Comparison of ENCODE assay signal across 8 cellular contexts in the genomic region with DNA sequence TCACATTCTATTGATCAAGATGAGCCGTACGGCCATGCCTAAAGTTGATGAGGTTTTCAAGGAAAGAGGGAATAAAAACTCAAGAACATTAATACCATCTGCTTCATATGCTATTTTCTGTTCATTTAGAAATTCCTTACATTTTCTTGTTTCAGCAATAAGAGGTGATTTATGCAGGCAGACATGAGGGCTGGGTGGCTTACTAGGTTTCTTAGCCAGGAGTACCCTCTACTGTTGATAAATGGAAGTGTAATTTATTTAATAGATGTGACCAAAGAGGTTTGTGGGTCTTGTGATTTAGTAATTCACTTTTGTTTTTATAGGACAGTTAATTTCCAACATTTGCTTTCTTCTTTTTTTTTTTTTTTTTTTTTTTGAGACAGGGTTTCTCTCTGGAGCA. TPM values are rescaled to one million over a fixed set of nuclear protein-coding genes. Genes with fewer than 3 reads are reported as not detected.
DNase-seq lines count a peak whose midpoint lies in the region; ATAC-seq and TF ChIP-seq lines count a peak whose summit lies in the region.

No MANE protein-coding gene starts in this region.

- no peaks in the 10 kb centered on the region for H3K4me1 ChIP-seq in hepatocyte (ENCODE audit: insufficient read depth)
- no peaks in the 10 kb centered on the region for H3K4me1 ChIP-seq in transverse colon

- intact Hi-C loops in transverse colon (cut with DNase I; ENCODE audit: low total_unique reads): no loop called here

- H3K36me3 ChIP-seq in GM06990 (ENCODE audit: control insufficient read depth, insufficient read depth, low read length) (no peaks in the 10 kb centered on the region), hepatocyte (replicated peaks; ENCODE audit: insufficient read depth, low read depth) (no peaks in the 10 kb centered on the region), transverse colon (no peaks in the 10 kb centered on the region)

- H3K9me2 ChIP-seq in hepatocyte (replicated peaks; ENCODE audit: insufficient read depth): no peaks in the 10 kb centered on the region

- 96% methylated on average over 2 of the region's 2 CpGs for WGBS in hepatocyte (ENCODE audit: low lambda C conversion rate, missing lambda C conversion rate)
- WGBS in transverse colon (ENCODE audit: low coverage in 1 of 2), 2 donors: 80 to 95% methylated on average over 2 of the region's 2 CpGs

- no peak overlapping the region for H3K4me2 ChIP-seq in hepatocyte

- DNase-seq in AG09319 (ENCODE audit: extremely low read depth, low read depth) (peak; percentile 12), GM06990 (ENCODE audit: extremely low read depth, insufficient read length) (no peak), NCI-H1417 (lab: John Stamatoyannopoulos, UW) (peak; percentile 1 to 75 (median 66)), hepatocyte (ENCODE audit: low spot score) (peak; percentile 23), transverse colon (no peak), cortex of kidney (lab: John Stamatoyannopoulos, UW) (no peak)

- ATAC-seq in HG02884 (IDR thresholded peaks at IDR 0.05; ENCODE audit: unreplicated experiment): no peak

- H3K9me3 ChIP-seq in hepatocyte (ENCODE audit: low read depth): no peaks in the 10 kb centered on the region
- H3K9me3 ChIP-seq in transverse colon: no peaks in the 10 kb centered on the region

- no peaks in the 10 kb centered on the region for H3K79me2 ChIP-seq in hepatocyte

- no peak overlapping the region for H2AFZ ChIP-seq in hepatocyte

- no peak for TF ChIP-seq POLR2A in transverse colon (IDR thresholded peaks at IDR 0.05)

- H3K27me3 ChIP-seq in GM06990 (replicated peaks; ENCODE audit: control insufficient read depth, insufficient read depth, low read length) (no peaks in the 10 kb centered on the region), hepatocyte (no peaks in the 10 kb centered on the region), transverse colon (no peaks in the 10 kb centered on the region)

- peak; percentile 39 for TF ChIP-seq CTCF in AG09319 (IDR thresholded peaks at IDR 0.05; ENCODE audit: low read depth, low read length)
- peak; percentile 39 for TF ChIP-seq CTCF in GM06990 (IDR thresholded peaks at IDR 0.05; ENCODE audit: insufficient read depth, low read length, poor library complexity, severe bottlenecking)
- peak; percentile 77 for TF ChIP-seq CTCF in VCaP (conservative IDR thresholded peaks at IDR 0.05)
- peak; percentile 44 for TF ChIP-seq CTCF in hepatocyte (IDR thresholded peaks at IDR 0.05; ENCODE audit: poor library complexity)
- peak; percentile 20 to 54 (median 43) for TF ChIP-seq CTCF in transverse colon (IDR thresholded peaks at IDR 0.05)

- no peaks in the 10 kb centered on the region for H4K20me1 ChIP-seq in hepatocyte (ENCODE audit: insufficient read depth, poor library complexity, severe bottlenecking)

- H3K27ac ChIP-seq in VCaP (no peak overlapping the region), hepatocyte (no peak overlapping the region), transverse colon (no peak overlapping the region)

- no peak for TF ChIP-seq EP300 in transverse colon (IDR thresholded peaks at IDR 0.05; ENCODE audit: low read depth)

- in situ Hi-C loops in transverse colon (cut with MboI; ENCODE audit: low pct_ligation_motif_present in 1 of 4, low pct_unique_long_range_greater_than_20kb in 1 of 4, low sequenced_read_pairs in 3 of 4): loop anchor here in 2 of 4 donors (25.0 kb wide), 2 partner anchors 104 to 254 kb away; a partner anchor contains a TSS

- H3K4me3 ChIP-seq in GM06990 (replicated peaks; ENCODE audit: low read depth, low read length) (no peak overlapping the region), hepatocyte (no peak overlapping the region), transverse colon (no peak overlapping the region)

RNA-seq across cellular contexts. Expression of a gene that starts 6.4 kb away (rescaled TPM):
- total RNA-seq in hepatocyte: not detected in 2 replicates
- polyA plus RNA-seq in hepatocyte: not detected in 2 replicates
- not detected for total RNA-seq in transverse colon

RNA-seq across cellular contexts. Expression of a gene that starts 35.6 kb away (rescaled TPM):
- total RNA-seq in hepatocyte (18.7 and 20.4 TPM in 2 replicates), transverse colon (10 to 100 TPM; 28.7 to 44.1 (median 32.8) TPM)
- 11.4 and 15.0 TPM in 2 replicates for polyA plus RNA-seq in hepatocyte

RNA-seq across cellular contexts. Expression of a gene that starts 45.3 kb away (rescaled TPM):
- total RNA-seq in hepatocyte (6.4 and 7.7 TPM in 2 replicates), transverse colon (10 to 100 TPM in 2 of 4 donors, 1 to 10 TPM in 1, not detected in 1; 1.8 to 18.1 (median 10.0) TPM)
- polyA plus RNA-seq in hepatocyte: 33.8 and 40.1 TPM in 2 replicates

Comparison
In these comparisons a context has a peak if more than half of its experiments do, and no peak if none do; other contexts are left out.
1. DNase-seq: peak in AG09319 (single experiment), NCI-H1417 (3 of 3) and hepatocyte (single experiment); none in GM06990 (single experiment), transverse colon (single experiment) and cortex of kidney (single experiment).
2. Peak in every context shown above with its lines, with median percentiles within 50 percentile points of each other: CTCF ChIP-seq.